In genomic region chr12:112716099-112717093, GRCh38 we compare ENCODE assay signal across 8 cellular contexts.
DNase-seq lines count a peak whose midpoint lies in the region; ATAC-seq and TF ChIP-seq lines count a peak whose summit lies in the region.

No MANE protein-coding gene starts in this region.

- H3K27me3 ChIP-seq in KMS-11 (ENCODE audit: insufficient read depth, low read depth) (no peaks in the 10 kb centered on the region), right lobe of liver (no peaks in the 10 kb centered on the region)

- no peak overlapping the region for H3K4me2 ChIP-seq in KMS-11

- H3K27ac ChIP-seq in KMS-11 (no peak overlapping the region), right lobe of liver (no peak overlapping the region)

- H3K4me1 ChIP-seq in KMS-11 (ENCODE audit: low read depth, poor library complexity, severe bottlenecking) (no peaks in the 10 kb centered on the region), right lobe of liver (no peaks in the 10 kb centered on the region)

- peak in 3 of 4 donors; percentile 40 to 55 (median 48) for ATAC-seq in right lobe of liver
- ATAC-seq in HG03469 (IDR thresholded peaks at IDR 0.05; ENCODE audit: unreplicated experiment), result no peak

- no peak for TF ChIP-seq POLR2A in right lobe of liver (IDR thresholded peaks at IDR 0.05)

- H4K20me1 ChIP-seq in KMS-11 (ENCODE audit: insufficient read depth), result no peaks in the 10 kb centered on the region

- no peak overlapping the region for H3K9ac ChIP-seq in KMS-11

- TF ChIP-seq CTCF in KMS-11 (conservative IDR thresholded peaks at IDR 0.05; ENCODE audit: low read depth, low read length), result no peak
- TF ChIP-seq CTCF in right lobe of liver (IDR thresholded peaks at IDR 0.05), result no peak

- H3K36me3 ChIP-seq in KMS-11 (ENCODE audit: insufficient read depth) (no peaks in the 10 kb centered on the region), right lobe of liver (no peaks in the 10 kb centered on the region)

- H3K9me3 ChIP-seq in right lobe of liver, result no peaks in the 10 kb centered on the region

- intact Hi-C loops in right lobe of liver (cut with DNase I), result no loop called here

- WGBS in right lobe of liver (ENCODE audit: insufficient coverage, low coverage, low lambda C conversion rate, missing lambda C conversion rate), result 57% methylated on average over 10 of the region's 11 CpGs

- H3K4me3 ChIP-seq in KMS-11 (IDR thresholded peaks at IDR 0.05; ENCODE audit: insufficient read depth, low read depth, low read length) (no peak overlapping the region), right lobe of liver (no peak overlapping the region)

- peak overlapping the region; percentile 16; the same call in 1 of the 2 replicates for H2AFZ ChIP-seq in KMS-11 (ENCODE audit: low read depth)

- DNase-seq in DMS53 (lab: John Stamatoyannopoulos, UW) (peak; percentile 58), anterior cingulate cortex (lab: John Stamatoyannopoulos, UW) (peak in 31 of 58 donors; percentile 1 to 67 (median 8)), right lobe of liver (no peak), islet precursor cell (no peak)
- DNase-seq in activated CD8-positive, alpha-beta memory T cell treated with anti-CD3 and anti-CD28 coated beads, Interleukin-2, amount 50 U/mL, for 48 hours, result no peak
- DNase-seq in activated naive CD4-positive, alpha-beta T cell treated with anti-CD3 and anti-CD28 coated beads, Interleukin-2, amount 50 U/mL, for 16 hours, result no peak

- H3K79me2 ChIP-seq in KMS-11 (ENCODE audit: insufficient read depth, low read depth), result no peaks in the 10 kb centered on the region

Comparison
In these comparisons a context has a peak if more than half of its experiments do, and no peak if none do; other contexts are left out.
1. DNase-seq: peak in DMS53 (single experiment) and anterior cingulate cortex (31 of 58); none in right lobe of liver (0 of 3), activated CD8-positive, alpha-beta memory T cell treated with anti-CD3 and anti-CD28 coated beads, Interleukin-2, amount 50 U/mL, for 48 hours (single experiment), islet precursor cell (single experiment) and activated naive CD4-positive, alpha-beta T cell treated with anti-CD3 and anti-CD28 coated beads, Interleukin-2, amount 50 U/mL, for 16 hours (single experiment).